ENCODE assay signal across 19 cellular contexts in the genomic region with DNA sequence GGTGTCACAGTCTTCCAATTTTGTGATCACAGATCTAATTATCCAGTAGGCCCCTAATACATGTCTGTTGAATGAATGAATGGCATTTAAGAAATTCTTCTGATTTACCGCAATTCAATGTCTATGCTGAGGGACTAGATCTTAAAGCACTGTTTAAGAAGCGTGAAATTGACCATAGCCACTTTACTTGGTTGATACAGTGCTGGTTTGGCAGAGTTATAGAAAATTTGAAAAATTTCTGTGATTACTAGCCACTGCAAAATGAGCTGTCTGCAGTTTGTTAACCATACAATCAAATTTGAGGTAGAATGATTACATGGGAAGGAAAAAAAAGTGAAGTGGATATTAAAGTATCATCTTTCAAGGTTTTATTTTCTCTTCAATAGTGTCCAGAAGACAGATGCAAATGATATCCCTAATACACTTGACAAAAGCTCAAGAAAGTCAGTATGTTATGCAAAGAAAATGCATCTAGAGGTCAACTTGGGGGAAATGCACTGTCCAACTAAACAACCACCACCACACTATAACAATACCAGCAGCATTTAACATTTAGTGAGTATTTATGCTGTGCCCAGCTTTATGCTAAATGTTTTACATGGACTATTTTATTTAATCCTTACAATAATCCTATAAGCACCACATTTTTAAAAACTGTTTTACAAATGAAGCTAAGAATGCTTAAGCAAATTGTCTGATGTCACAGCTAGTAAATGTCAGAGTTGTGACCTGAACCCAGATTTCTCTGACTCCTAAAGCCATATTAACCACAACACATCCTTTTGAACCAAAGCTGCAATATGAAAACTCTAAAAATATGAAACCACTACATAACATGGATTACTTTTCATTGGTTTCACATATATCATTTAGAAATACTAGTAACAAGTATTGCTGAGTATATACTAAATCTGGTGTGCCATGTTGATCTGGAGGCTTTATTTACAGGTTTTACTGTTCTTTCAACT.
A peak's percentile ranks its signal among the peaks of the same experiment; 100 is the strongest.
DNase-seq lines count a peak whose midpoint lies in the region; ATAC-seq, FAIRE-seq and TF ChIP-seq lines count a peak whose summit lies in the region.
"Had no signal": no experiment of that assay in that cellular context is flagged by ENCODE, and none has a peak within 500 bp of the region (broad histone marks: within the 10 kb centered on the region; RNA-seq: fewer than 3 reads in every experiment).

No MANE protein-coding gene starts in this region.

- TF ChIP-seq CTCF in choroid plexus epithelial cell (conservative IDR thresholded peaks at IDR 0.05; ENCODE audit: low read depth, low read length): no peak

- POLR2A ChIA-PET in HEK293T (lab: Yijun Ruan, JAX): no interaction called here

- ATAC-seq in HG03565 (IDR thresholded peaks at IDR 0.05; ENCODE audit: unreplicated experiment): peak; percentile 37
- ATAC-seq: gastrocnemius medialis, left lung had no signal

- H3K4me3 ChIP-seq in choroid plexus epithelial cell (ENCODE audit: low read depth, low read length): no peak overlapping the region
- H3K4me3 ChIP-seq: ascending aorta, gastrocnemius medialis, left lung, MG63, ovary, thoracic aorta had no signal

- CTCF ChIA-PET in HEK293T (lab: Yijun Ruan, JAX): no interaction called here

- peak; percentile 14 for DNase-seq in DMS79 (lab: John Stamatoyannopoulos, UW)
- DNase-seq in GM18507 (ENCODE audit: extremely low spot score, insufficient read length, low read depth): peak; percentile 2
- peak; percentile 43 for DNase-seq in choroid plexus epithelial cell (ENCODE audit: low read depth)
- DNase-seq in HEK293T (ENCODE audit: extremely low spot score): no peak
- DNase-seq in NCI-H2081 treated with DMSO at 0.1 percent for 48 hours (lab: John Stamatoyannopoulos, UW): no peak
- no peak for DNase-seq in midbrain (lab: John Stamatoyannopoulos, UW)
- DNase-seq: activated B cell treated with CpG ODN at 0.5 μM for 24 hours; activated gamma-delta T cell; cortex of kidney; gastrocnemius medialis; left lung; MG63; NCI-H345; ovary; Right ventricle myocardium superior; stimulated activated CD4-positive, alpha-beta T cell treated with anti-CD3 and anti-CD28 coated beads, Interleukin-4, amount 100 ng/mL, for 1 hour had no signal

- FAIRE-seq in GM18507 (lab: Jason Lieb, UNC): no peak

TF ChIP-seq in HEK293T, 16 proteins besides CTCF, POLR2A, EP300 and RAD21:
- TF ChIP-seq FOXK2 (IDR thresholded peaks at IDR 0.05): no peak
- no peak for TF ChIP-seq L3MBTL2 (conservative IDR thresholded peaks at IDR 0.05)
- no peak for TF ChIP-seq CTBP1 (IDR thresholded peaks at IDR 0.05; ENCODE audit: borderline replicate concordance)
- no peak for TF ChIP-seq ZNF384 (IDR thresholded peaks at IDR 0.05)
- TF ChIP-seq FOXA1 (IDR thresholded peaks at IDR 0.05): no peak
- TF ChIP-seq FOXM1 (IDR thresholded peaks at IDR 0.05; ENCODE audit: borderline replicate concordance): no peak
- TF ChIP-seq LEF1 (IDR thresholded peaks at IDR 0.05; ENCODE audit: borderline replicate concordance): no peak
- no peak for TF ChIP-seq HDGF (IDR thresholded peaks at IDR 0.05; ENCODE audit: borderline replicate concordance)
- TF ChIP-seq BHLHE40 (IDR thresholded peaks at IDR 0.05; ENCODE audit: borderline replicate concordance): no peak
- TF ChIP-seq SP1 (IDR thresholded peaks at IDR 0.05): no peak
- TF ChIP-seq SUZ12 (IDR thresholded peaks at IDR 0.05): no peak
- TF ChIP-seq PKNOX1 (IDR thresholded peaks at IDR 0.05): no peak
- no peak for TF ChIP-seq ARNT (IDR thresholded peaks at IDR 0.05)
- no peak for TF ChIP-seq ELF4 (IDR thresholded peaks at IDR 0.05)
- no peak for TF ChIP-seq TARDBP (IDR thresholded peaks at IDR 0.05)
- TF ChIP-seq NFRKB (IDR thresholded peaks at IDR 0.05): no peak

Comparison
In these comparisons a context has a peak if more than half of its experiments do, and no peak if none do; other contexts are left out.
1. DNase-seq: peak in DMS79 (single experiment), GM18507 (single experiment) and choroid plexus epithelial cell (single experiment); none in HEK293T (single experiment), NCI-H2081 treated with DMSO at 0.1 percent for 48 hours (single experiment) and midbrain (single experiment).